Comparison of ENCODE assay signal across 13 cellular contexts in genomic region chr15:85542488-85542887, GRCh38.
DNase-seq lines count a peak whose midpoint lies in the region; ATAC-seq, FAIRE-seq and TF ChIP-seq lines count a peak whose summit lies in the region.
"Had no signal": no experiment of that assay in that cellular context is flagged by ENCODE, and none has a peak within 500 bp of the region (broad histone marks: within the 10 kb centered on the region; RNA-seq: fewer than 3 reads in every experiment).

No MANE protein-coding gene starts in this region.

- H3K23me2 ChIP-seq in H1 (ENCODE audit: low read depth, low read length), result no peaks in the 10 kb centered on the region

- H3K9me3 Mint-ChIP-seq in activated CD4-positive, alpha-beta T cell treated with anti-CD3 and anti-CD28 coated beads, Interleukin-2, amount 10 ng/mL, durations not matched to agents 24 days and 14 days, result no peaks in the 10 kb centered on the region

- CTCF ChIA-PET in H1 (lab: Charles Lee; ENCODE audit: partially characterized antibody), result interaction anchor here (0.6 to 1.7 kb wide), 5 partner anchors 14 to 115 kb away, joined by 3 to 5 read pairs (median 3); no protein-coding TSS in a partner anchor

- peaks cover 29% of the 10 kb centered on the region for H3K36me3 Mint-ChIP-seq in activated CD4-positive, alpha-beta T cell treated with anti-CD3 and anti-CD28 coated beads, Interleukin-2, amount 10 ng/mL, durations not matched to agents 24 days and 14 days (ENCODE audit: low read depth)

- no peak for FAIRE-seq in H1 (lab: Jason Lieb, UNC)

- peak overlapping the region; percentile 51 for H3K27ac Mint-ChIP-seq in activated CD4-positive, alpha-beta T cell treated with anti-CD3 and anti-CD28 coated beads, Interleukin-2, amount 10 ng/mL, durations not matched to agents 24 days and 14 days

- no peak overlapping the region for H2BK12ac ChIP-seq in H1 (ENCODE audit: low read depth, low read length)

- H3K9ac ChIP-seq in H1 (replicated peaks in 1 of 4; ENCODE audit: extremely low read depth in 1 of 4, low read depth in 3 of 4, low read length in 3 of 4), result no peak overlapping the region

- TF ChIP-seq CTCF in LNCaP clone FGC (IDR thresholded peaks at IDR 0.05; ENCODE audit: control insufficient read depth, extremely low read depth, insufficient read depth), result no peak
- TF ChIP-seq CTCF in H1 (IDR thresholded peaks at IDR 0.05; ENCODE audit: control extremely low read depth in 1 of 3, insufficient read depth in 1 of 3, low read depth in 1 of 3, low read length in 3 of 3), result no peak

- peaks cover 0 to 4% (median 1%) of the 10 kb centered on the region in 4 experiments; a peak in 1 of 7 replicates for H3K4me1 ChIP-seq in H1 (replicated peaks in 1 of 4; ENCODE audit: control insufficient read depth in 3 of 4, insufficient read depth in 4 of 4, low read length in 3 of 4)

- no peak overlapping the region for H2BK20ac ChIP-seq in H1 (ENCODE audit: low read length)

- no peak for TF ChIP-seq EP300 in H1 (IDR thresholded peaks at IDR 0.05; ENCODE audit: borderline replicate concordance in 1 of 2, low read depth in 2 of 2, low read length in 2 of 2)

- no peak overlapping the region for H2BK120ac ChIP-seq in H1 (replicated peaks; ENCODE audit: low read depth, low read length)

- peak overlapping the region; percentile 36; the same call in 1 of the 2 replicates for H4K8ac ChIP-seq in H1 (ENCODE audit: extremely low read depth, insufficient read depth, low read length)

- no peak for DNase-seq in activated CD4-positive, alpha-beta T cell treated with anti-CD3 and anti-CD28 coated beads, Interleukin-2, amount 10 ng/mL, durations not matched to agents 24 days and 14 days
- DNase-seq in activated CD4-positive, alpha-beta T cell treated with anti-CD3 and anti-CD28 coated beads for 1 hour, result no peak
- DNase-seq in LNCaP clone FGC (ENCODE audit: low read depth), result no peak
- DNase-seq in H1 (ENCODE audit: low read depth in 1 of 2, low spot score in 2 of 2), result no peak
- DNase-seq in medulla oblongata (ENCODE audit: extremely low spot score), result no peak
- no peak for DNase-seq in 8988T
- DNase-seq: aorta, islet precursor cell, NCI-H226, tibial artery had no signal

- TF ChIP-seq POLR2A in H1 (IDR thresholded peaks at IDR 0.05; ENCODE audit: control extremely low read depth in 1 of 2, low read depth in 2 of 2, low read length in 2 of 2), result no peak

- no peak for TF ChIP-seq RAD21 in H1 (IDR thresholded peaks at IDR 0.05 in 1 of 2, conservative IDR thresholded peaks at IDR 0.05 in 1 of 2; ENCODE audit: low read depth in 2 of 2, low read length in 2 of 2)

- H3K27ac ChIP-seq in H1 (ENCODE audit: low read depth, low read length) (no peak overlapping the region), skin epidermis (peak overlapping the region in 17 of 21 experiments; percentile 6 to 75 (median 59))
- H3K27ac ChIP-seq: tibial artery had no signal

- no peak overlapping the region for H4K91ac ChIP-seq in H1 (replicated peaks; ENCODE audit: insufficient read length, low read length)

- POLR2A ChIA-PET in H1 (lab: Charles Lee; ENCODE audit: partially characterized antibody), result no interaction called here

- no peak overlapping the region for H2AFZ ChIP-seq in H1 (ENCODE audit: low read length)

- intact Hi-C loops in activated CD4-positive, alpha-beta T cell treated with anti-CD3 and anti-CD28 coated beads, Interleukin-2, amount 10 ng/mL, durations not matched to agents 24 days and 14 days (cut with micrococcal nuclease), result loop anchor here (1.0 to 5.0 kb wide), 6 partner anchors 40 to 168 kb away; no protein-coding TSS in a partner anchor

- no peak overlapping the region for H4K5ac ChIP-seq in H1 (ENCODE audit: insufficient read length, low read depth, low read length)

- WGBS in H1 (ENCODE audit: extremely low coverage in 1 of 2, insufficient coverage in 1 of 2, insufficient read length in 1 of 2, insufficient replicate concordance in 2 of 2, low coverage in 1 of 2, low lambda C conversion rate in 2 of 2, missing lambda C conversion rate in 1 of 2), 2 experiments, result 91% methylated on average over 3 of the region's 3 CpGs; no CpG with 5 or more reads in 1 of the 2 experiments

- no peaks in the 10 kb centered on the region for H3K79me1 ChIP-seq in H1 (ENCODE audit: low read depth, low read length)

- H2BK15ac ChIP-seq in H1 (ENCODE audit: low read length), result no peak overlapping the region

- no peaks in the 10 kb centered on the region; a peak in 1 of 8 replicates for H3K36me3 ChIP-seq in H1 (ENCODE audit: control insufficient read depth in 2 of 4, insufficient read depth in 4 of 4, low read length in 3 of 4)
- H3K36me3 ChIP-seq: tibial artery had no signal

- H3K4me3 ChIP-seq in LNCaP clone FGC (ENCODE audit: low read depth, low read length), result peak overlapping the region; percentile 39
- H3K4me3 ChIP-seq in H1 (ENCODE audit: extremely low read depth in 1 of 4, insufficient read depth in 2 of 4, low read depth in 3 of 4, low read length in 4 of 4), result no peak overlapping the region
- H3K4me3 ChIP-seq in skin epidermis, result no peak overlapping the region
- H3K4me3 ChIP-seq: smooth muscle cell, tibial artery had no signal

- H3K14ac ChIP-seq in H1 (ENCODE audit: insufficient read length), result no peak overlapping the region

- no peak overlapping the region for H3K23ac ChIP-seq in H1 (ENCODE audit: insufficient read length)

- no peak overlapping the region for H3K56ac ChIP-seq in H1 (replicated peaks; ENCODE audit: insufficient read length, low read depth, low read length)

- no peaks in the 10 kb centered on the region for H3K27me3 ChIP-seq in H1 (replicated peaks in 1 of 4; ENCODE audit: control insufficient read depth in 3 of 4, extremely low read depth in 1 of 4, insufficient read depth in 3 of 4, low read length in 3 of 4)
- H3K27me3 ChIP-seq: tibial artery had no signal

- peaks cover 0 to 3% of the 10 kb centered on the region in 2 experiments for H4K20me1 ChIP-seq in H1 (replicated peaks in 1 of 2; ENCODE audit: control insufficient read depth in 1 of 2, insufficient read depth in 2 of 2, low read length in 2 of 2)

- H3K18ac ChIP-seq in H1 (ENCODE audit: extremely low read depth, low read length), result no peak overlapping the region

- H3K9me3 ChIP-seq in H1 (ENCODE audit: insufficient read depth in 2 of 2, low read depth in 1 of 2, low read length in 1 of 2), result no peaks in the 10 kb centered on the region
- H3K9me3 ChIP-seq: tibial artery had no signal

- H3K4me1 Mint-ChIP-seq in activated CD4-positive, alpha-beta T cell treated with anti-CD3 and anti-CD28 coated beads, Interleukin-2, amount 10 ng/mL, durations not matched to agents 24 days and 14 days, result peaks cover 75% of the 10 kb centered on the region

- no peaks in the 10 kb centered on the region for H3K27me3 Mint-ChIP-seq in activated CD4-positive, alpha-beta T cell treated with anti-CD3 and anti-CD28 coated beads, Interleukin-2, amount 10 ng/mL, durations not matched to agents 24 days and 14 days

- ATAC-seq in GM19324 (IDR thresholded peaks at IDR 0.05; ENCODE audit: low FRiP score, unreplicated experiment), result no peak

- no peak overlapping the region for H3K4me2 ChIP-seq in H1 (ENCODE audit: insufficient read depth in 1 of 2, low read depth in 2 of 2, low read length in 2 of 2)
- H3K4me2 ChIP-seq: smooth muscle cell had no signal

- no peak overlapping the region for H3K4ac ChIP-seq in H1 (replicated peaks; ENCODE audit: insufficient read length, low read depth, low read length)

- no peak overlapping the region for H2AK5ac ChIP-seq in H1 (ENCODE audit: low read depth, low read length)

- no peak overlapping the region for H2BK5ac ChIP-seq in H1 (ENCODE audit: low read depth, low read length)

- H3K79me2 ChIP-seq in H1 (ENCODE audit: control insufficient read depth in 1 of 2, insufficient read depth in 2 of 2, low read length in 2 of 2), result no peaks in the 10 kb centered on the region

- H3K4me3 Mint-ChIP-seq in activated CD4-positive, alpha-beta T cell treated with anti-CD3 and anti-CD28 coated beads, Interleukin-2, amount 10 ng/mL, durations not matched to agents 24 days and 14 days, result peak overlapping the region; percentile 49

TF ChIP-seq in H1, 55 proteins besides CTCF, POLR2A, EP300 and RAD21 (continues in another document):
- TF ChIP-seq TAF7 (optimal IDR thresholded peaks at IDR 0.05; ENCODE audit: borderline replicate concordance, low read depth, low read length), result no peak
- no peak for TF ChIP-seq MAFK (IDR thresholded peaks at IDR 0.05; ENCODE audit: low read depth, low read length)
